Comparison of ENCODE assay signal across 1 cellular context in the genomic region with DNA sequence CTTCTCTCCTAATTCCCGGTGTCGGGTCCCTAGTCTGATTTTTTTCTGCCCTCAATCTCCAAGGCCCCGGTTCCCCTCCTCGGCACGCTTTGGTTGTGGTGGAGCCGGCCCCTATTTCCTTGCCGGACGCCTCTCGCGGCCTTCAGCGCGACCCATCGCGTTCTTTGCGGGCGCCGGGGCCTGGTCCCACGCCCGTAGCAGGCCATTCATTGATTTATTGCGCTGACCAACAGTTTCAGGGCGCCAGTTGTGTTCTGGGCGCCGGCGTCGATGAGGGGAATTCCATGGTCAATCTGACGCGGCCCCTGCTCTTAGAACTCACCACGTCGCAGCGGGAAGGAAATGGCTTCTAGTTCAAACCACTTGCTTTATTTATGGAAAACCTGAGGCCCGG.
A peak's percentile ranks its signal among the peaks of the same experiment; 100 is the strongest.
TF ChIP-seq lines count a peak whose summit lies in the region.

No MANE protein-coding gene starts in this region.

TF ChIP-seq in HepG2, 621 proteins besides CTCF, POLR2A, EP300 and RAD21 (continued from another document and continues in another):
- TF ChIP-seq, protein P1, sequence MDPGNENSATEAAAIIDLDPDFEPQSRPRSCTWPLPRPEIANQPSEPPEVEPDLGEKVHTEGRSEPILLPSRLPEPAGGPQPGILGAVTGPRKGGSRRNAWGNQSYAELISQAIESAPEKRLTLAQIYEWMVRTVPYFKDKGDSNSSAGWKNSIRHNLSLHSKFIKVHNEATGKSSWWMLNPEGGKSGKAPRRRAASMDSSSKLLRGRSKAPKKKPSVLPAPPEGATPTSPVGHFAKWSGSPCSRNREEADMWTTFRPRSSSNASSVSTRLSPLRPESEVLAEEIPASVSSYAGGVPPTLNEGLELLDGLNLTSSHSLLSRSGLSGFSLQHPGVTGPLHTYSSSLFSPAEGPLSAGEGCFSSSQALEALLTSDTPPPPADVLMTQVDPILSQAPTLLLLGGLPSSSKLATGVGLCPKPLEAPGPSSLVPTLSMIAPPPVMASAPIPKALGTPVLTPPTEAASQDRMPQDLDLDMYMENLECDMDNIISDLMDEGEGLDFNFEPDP (CRISPR knock-in tag; conservative IDR thresholded peaks at IDR 0.05): no peak
- TF ChIP-seq ZKSCAN1 (IDR thresholded peaks at IDR 0.05; ENCODE audit: low read length) (no peak), ZFP37 (CRISPR knock-in tag; IDR thresholded peaks at IDR 0.05; ENCODE audit: borderline replicate concordance) (no peak), FOXC1 (CRISPR knock-in tag; IDR thresholded peaks at IDR 0.05; ENCODE audit: borderline replicate concordance) (no peak), SCMH1 (CRISPR knock-in tag; IDR thresholded peaks at IDR 0.05; ENCODE audit: borderline replicate concordance) (no peak), ZNF234 (CRISPR knock-in tag; conservative IDR thresholded peaks at IDR 0.05) (no peak), ZNF260 (CRISPR knock-in tag; IDR thresholded peaks at IDR 0.05; ENCODE audit: borderline replicate concordance, low read depth) (no peak), LCORL (IDR thresholded peaks at IDR 0.05) (no peak), LCORL (CRISPR knock-in tag; IDR thresholded peaks at IDR 0.05) (no peak), MBNL3 (CRISPR knock-in tag; conservative IDR thresholded peaks at IDR 0.05) (no peak), ASH2L (IDR thresholded peaks at IDR 0.05; ENCODE audit: insufficient read length, low read depth, low read length) (peak; percentile 97), ZNF720 (CRISPR knock-in tag; IDR thresholded peaks at IDR 0.05) (no peak), KDM2A (CRISPR knock-in tag; IDR thresholded peaks at IDR 0.05; ENCODE audit: borderline replicate concordance, low read depth) (peak; percentile 64; the same call in 1 of the 2 replicates), ZBTB21 (CRISPR knock-in tag; IDR thresholded peaks at IDR 0.05) (no peak), DMAP1 (CRISPR knock-in tag; IDR thresholded peaks at IDR 0.05) (peak; percentile 60; the same call in 1 of the 2 replicates), ZNF282 (IDR thresholded peaks at IDR 0.05; ENCODE audit: partially characterized antibody) (no peak), HOXA5 (CRISPR knock-in tag; IDR thresholded peaks at IDR 0.05) (no peak), SMAD3 (CRISPR knock-in tag; IDR thresholded peaks at IDR 0.05) (no peak), ZNF879 (CRISPR knock-in tag; IDR thresholded peaks at IDR 0.05) (no peak), SMC3 (IDR thresholded peaks at IDR 0.05; ENCODE audit: low read length) (no peak), CBFB (CRISPR knock-in tag; IDR thresholded peaks at IDR 0.05) (no peak), ZNF383 (CRISPR knock-in tag; IDR thresholded peaks at IDR 0.05; ENCODE audit: borderline replicate concordance) (no peak), KDM1A (CRISPR knock-in tag; IDR thresholded peaks at IDR 0.05) (no peak), HNRNPL (IDR thresholded peaks at IDR 0.05; ENCODE audit: low read depth, low read length) (peak; percentile 68; the same call in 1 of the 2 replicates), FOXO1 (CRISPR knock-in tag; IDR thresholded peaks at IDR 0.05) (no peak), ZNF556 (CRISPR knock-in tag; IDR thresholded peaks at IDR 0.05; ENCODE audit: borderline replicate concordance) (no peak), BORCS8-MEF2B (CRISPR knock-in tag; IDR thresholded peaks at IDR 0.05) (no peak)
- TF ChIP-seq, protein P2, sequence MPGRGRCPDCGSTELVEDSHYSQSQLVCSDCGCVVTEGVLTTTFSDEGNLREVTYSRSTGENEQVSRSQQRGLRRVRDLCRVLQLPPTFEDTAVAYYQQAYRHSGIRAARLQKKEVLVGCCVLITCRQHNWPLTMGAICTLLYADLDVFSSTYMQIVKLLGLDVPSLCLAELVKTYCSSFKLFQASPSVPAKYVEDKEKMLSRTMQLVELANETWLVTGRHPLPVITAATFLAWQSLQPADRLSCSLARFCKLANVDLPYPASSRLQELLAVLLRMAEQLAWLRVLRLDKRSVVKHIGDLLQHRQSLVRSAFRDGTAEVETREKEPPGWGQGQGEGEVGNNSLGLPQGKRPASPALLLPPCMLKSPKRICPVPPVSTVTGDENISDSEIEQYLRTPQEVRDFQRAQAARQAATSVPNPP (CRISPR knock-in tag; IDR thresholded peaks at IDR 0.05): no peak
- TF ChIP-seq, protein P3, sequence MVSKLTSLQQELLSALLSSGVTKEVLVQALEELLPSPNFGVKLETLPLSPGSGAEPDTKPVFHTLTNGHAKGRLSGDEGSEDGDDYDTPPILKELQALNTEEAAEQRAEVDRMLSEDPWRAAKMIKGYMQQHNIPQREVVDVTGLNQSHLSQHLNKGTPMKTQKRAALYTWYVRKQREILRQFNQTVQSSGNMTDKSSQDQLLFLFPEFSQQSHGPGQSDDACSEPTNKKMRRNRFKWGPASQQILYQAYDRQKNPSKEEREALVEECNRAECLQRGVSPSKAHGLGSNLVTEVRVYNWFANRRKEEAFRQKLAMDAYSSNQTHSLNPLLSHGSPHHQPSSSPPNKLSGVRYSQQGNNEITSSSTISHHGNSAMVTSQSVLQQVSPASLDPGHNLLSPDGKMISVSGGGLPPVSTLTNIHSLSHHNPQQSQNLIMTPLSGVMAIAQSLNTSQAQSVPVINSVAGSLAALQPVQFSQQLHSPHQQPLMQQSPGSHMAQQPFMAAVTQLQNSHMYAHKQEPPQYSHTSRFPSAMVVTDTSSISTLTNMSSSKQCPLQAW (CRISPR knock-in tag; IDR thresholded peaks at IDR 0.05): no peak
- TF ChIP-seq, protein P4, sequence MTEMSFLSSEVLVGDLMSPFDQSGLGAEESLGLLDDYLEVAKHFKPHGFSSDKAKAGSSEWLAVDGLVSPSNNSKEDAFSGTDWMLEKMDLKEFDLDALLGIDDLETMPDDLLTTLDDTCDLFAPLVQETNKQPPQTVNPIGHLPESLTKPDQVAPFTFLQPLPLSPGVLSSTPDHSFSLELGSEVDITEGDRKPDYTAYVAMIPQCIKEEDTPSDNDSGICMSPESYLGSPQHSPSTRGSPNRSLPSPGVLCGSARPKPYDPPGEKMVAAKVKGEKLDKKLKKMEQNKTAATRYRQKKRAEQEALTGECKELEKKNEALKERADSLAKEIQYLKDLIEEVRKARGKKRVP (CRISPR knock-in tag; IDR thresholded peaks at IDR 0.05): no peak
- TF ChIP-seq, protein P5, sequence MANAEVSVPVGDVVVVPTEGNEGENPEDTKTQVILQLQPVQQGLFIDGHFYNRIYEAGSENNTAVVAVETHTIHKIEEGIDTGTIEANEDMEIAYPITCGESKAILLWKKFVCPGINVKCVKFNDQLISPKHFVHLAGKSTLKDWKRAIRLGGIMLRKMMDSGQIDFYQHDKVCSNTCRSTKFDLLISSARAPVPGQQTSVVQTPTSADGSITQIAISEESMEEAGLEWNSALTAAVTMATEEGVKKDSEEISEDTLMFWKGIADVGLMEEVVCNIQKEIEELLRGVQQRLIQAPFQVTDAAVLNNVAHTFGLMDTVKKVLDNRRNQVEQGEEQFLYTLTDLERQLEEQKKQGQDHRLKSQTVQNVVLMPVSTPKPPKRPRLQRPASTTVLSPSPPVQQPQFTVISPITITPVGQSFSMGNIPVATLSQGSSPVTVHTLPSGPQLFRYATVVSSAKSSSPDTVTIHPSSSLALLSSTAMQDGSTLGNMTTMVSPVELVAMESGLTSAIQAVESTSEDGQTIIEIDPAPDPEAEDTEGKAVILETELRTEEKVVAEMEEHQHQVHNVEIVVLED (CRISPR knock-in tag; IDR thresholded peaks at IDR 0.05; ENCODE audit: borderline replicate concordance): no peak
- TF ChIP-seq, protein P6, sequence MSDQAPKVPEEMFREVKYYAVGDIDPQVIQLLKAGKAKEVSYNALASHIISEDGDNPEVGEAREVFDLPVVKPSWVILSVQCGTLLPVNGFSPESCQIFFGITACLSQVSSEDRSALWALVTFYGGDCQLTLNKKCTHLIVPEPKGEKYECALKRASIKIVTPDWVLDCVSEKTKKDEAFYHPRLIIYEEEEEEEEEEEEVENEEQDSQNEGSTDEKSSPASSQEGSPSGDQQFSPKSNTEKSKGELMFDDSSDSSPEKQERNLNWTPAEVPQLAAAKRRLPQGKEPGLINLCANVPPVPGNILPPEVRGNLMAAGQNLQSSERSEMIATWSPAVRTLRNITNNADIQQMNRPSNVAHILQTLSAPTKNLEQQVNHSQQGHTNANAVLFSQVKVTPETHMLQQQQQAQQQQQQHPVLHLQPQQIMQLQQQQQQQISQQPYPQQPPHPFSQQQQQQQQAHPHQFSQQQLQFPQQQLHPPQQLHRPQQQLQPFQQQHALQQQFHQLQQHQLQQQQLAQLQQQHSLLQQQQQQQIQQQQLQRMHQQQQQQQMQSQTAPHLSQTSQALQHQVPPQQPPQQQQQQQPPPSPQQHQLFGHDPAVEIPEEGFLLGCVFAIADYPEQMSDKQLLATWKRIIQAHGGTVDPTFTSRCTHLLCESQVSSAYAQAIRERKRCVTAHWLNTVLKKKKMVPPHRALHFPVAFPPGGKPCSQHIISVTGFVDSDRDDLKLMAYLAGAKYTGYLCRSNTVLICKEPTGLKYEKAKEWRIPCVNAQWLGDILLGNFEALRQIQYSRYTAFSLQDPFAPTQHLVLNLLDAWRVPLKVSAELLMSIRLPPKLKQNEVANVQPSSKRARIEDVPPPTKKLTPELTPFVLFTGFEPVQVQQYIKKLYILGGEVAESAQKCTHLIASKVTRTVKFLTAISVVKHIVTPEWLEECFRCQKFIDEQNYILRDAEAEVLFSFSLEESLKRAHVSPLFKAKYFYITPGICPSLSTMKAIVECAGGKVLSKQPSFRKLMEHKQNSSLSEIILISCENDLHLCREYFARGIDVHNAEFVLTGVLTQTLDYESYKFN (CRISPR knock-in tag; conservative IDR thresholded peaks at IDR 0.05): no peak
- TF ChIP-seq, protein P7, sequence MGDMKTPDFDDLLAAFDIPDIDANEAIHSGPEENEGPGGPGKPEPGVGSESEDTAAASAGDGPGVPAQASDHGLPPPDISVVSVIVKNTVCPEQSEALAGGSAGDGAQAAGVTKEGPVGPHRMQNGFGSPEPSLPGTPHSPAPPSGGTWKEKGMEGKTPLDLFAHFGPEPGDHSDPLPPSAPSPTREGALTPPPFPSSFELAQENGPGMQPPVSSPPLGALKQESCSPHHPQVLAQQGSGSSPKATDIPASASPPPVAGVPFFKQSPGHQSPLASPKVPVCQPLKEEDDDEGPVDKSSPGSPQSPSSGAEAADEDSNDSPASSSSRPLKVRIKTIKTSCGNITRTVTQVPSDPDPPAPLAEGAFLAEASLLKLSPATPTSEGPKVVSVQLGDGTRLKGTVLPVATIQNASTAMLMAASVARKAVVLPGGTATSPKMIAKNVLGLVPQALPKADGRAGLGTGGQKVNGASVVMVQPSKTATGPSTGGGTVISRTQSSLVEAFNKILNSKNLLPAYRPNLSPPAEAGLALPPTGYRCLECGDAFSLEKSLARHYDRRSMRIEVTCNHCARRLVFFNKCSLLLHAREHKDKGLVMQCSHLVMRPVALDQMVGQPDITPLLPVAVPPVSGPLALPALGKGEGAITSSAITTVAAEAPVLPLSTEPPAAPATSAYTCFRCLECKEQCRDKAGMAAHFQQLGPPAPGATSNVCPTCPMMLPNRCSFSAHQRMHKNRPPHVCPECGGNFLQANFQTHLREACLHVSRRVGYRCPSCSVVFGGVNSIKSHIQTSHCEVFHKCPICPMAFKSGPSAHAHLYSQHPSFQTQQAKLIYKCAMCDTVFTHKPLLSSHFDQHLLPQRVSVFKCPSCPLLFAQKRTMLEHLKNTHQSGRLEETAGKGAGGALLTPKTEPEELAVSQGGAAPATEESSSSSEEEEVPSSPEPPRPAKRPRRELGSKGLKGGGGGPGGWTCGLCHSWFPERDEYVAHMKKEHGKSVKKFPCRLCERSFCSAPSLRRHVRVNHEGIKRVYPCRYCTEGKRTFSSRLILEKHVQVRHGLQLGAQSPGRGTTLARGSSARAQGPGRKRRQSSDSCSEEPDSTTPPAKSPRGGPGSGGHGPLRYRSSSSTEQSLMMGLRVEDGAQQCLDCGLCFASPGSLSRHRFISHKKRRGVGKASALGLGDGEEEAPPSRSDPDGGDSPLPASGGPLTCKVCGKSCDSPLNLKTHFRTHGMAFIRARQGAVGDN (CRISPR knock-in tag; IDR thresholded peaks at IDR 0.05): no peak; the same call in 1 of the 2 replicates
- TF ChIP-seq, protein P8, sequence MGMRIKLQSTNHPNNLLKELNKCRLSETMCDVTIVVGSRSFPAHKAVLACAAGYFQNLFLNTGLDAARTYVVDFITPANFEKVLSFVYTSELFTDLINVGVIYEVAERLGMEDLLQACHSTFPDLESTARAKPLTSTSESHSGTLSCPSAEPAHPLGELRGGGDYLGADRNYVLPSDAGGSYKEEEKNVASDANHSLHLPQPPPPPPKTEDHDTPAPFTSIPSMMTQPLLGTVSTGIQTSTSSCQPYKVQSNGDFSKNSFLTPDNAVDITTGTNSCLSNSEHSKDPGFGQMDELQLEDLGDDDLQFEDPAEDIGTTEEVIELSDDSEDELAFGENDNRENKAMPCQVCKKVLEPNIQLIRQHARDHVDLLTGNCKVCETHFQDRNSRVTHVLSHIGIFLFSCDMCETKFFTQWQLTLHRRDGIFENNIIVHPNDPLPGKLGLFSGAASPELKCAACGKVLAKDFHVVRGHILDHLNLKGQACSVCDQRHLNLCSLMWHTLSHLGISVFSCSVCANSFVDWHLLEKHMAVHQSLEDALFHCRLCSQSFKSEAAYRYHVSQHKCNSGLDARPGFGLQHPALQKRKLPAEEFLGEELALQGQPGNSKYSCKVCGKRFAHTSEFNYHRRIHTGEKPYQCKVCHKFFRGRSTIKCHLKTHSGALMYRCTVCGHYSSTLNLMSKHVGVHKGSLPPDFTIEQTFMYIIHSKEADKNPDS (CRISPR knock-in tag; IDR thresholded peaks at IDR 0.05): no peak
- TF ChIP-seq, protein P9, sequence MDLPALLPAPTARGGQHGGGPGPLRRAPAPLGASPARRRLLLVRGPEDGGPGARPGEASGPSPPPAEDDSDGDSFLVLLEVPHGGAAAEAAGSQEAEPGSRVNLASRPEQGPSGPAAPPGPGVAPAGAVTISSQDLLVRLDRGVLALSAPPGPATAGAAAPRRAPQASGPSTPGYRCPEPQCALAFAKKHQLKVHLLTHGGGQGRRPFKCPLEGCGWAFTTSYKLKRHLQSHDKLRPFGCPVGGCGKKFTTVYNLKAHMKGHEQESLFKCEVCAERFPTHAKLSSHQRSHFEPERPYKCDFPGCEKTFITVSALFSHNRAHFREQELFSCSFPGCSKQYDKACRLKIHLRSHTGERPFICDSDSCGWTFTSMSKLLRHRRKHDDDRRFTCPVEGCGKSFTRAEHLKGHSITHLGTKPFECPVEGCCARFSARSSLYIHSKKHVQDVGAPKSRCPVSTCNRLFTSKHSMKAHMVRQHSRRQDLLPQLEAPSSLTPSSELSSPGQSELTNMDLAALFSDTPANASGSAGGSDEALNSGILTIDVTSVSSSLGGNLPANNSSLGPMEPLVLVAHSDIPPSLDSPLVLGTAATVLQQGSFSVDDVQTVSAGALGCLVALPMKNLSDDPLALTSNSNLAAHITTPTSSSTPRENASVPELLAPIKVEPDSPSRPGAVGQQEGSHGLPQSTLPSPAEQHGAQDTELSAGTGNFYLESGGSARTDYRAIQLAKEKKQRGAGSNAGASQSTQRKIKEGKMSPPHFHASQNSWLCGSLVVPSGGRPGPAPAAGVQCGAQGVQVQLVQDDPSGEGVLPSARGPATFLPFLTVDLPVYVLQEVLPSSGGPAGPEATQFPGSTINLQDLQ (CRISPR knock-in tag; IDR thresholded peaks at IDR 0.05): no peak
- TF ChIP-seq, protein P10, sequence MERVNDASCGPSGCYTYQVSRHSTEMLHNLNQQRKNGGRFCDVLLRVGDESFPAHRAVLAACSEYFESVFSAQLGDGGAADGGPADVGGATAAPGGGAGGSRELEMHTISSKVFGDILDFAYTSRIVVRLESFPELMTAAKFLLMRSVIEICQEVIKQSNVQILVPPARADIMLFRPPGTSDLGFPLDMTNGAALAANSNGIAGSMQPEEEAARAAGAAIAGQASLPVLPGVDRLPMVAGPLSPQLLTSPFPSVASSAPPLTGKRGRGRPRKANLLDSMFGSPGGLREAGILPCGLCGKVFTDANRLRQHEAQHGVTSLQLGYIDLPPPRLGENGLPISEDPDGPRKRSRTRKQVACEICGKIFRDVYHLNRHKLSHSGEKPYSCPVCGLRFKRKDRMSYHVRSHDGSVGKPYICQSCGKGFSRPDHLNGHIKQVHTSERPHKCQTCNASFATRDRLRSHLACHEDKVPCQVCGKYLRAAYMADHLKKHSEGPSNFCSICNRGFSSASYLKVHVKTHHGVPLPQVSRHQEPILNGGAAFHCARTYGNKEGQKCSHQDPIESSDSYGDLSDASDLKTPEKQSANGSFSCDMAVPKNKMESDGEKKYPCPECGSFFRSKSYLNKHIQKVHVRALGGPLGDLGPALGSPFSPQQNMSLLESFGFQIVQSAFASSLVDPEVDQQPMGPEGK (CRISPR knock-in tag; IDR thresholded peaks at IDR 0.05): no peak
